Comparison of ENCODE assay signal across 22 cellular contexts in genomic region chr6:4383910-4384637, GRCh38.
DNase-seq lines count a peak whose midpoint lies in the region; TF ChIP-seq lines count a peak whose summit lies in the region.
"Had no signal": no experiment of that assay in that cellular context is flagged by ENCODE, and none has a peak within 500 bp of the region (broad histone marks: within the 10 kb centered on the region; RNA-seq: fewer than 3 reads in every experiment).

No MANE protein-coding gene starts in this region.

- H3K9me3 ChIP-seq in mammary epithelial cell (replicated peaks; ENCODE audit: insufficient read depth, low read length) (peaks cover 21% of the 10 kb centered on the region), SK-N-SH (no peaks in the 10 kb centered on the region)

- intact Hi-C loops in mammary epithelial cell (cut with micrococcal nuclease) = no loop called here

- H3K27ac ChIP-seq in mammary epithelial cell (ENCODE audit: insufficient read depth, low read depth, low read length) (no peak overlapping the region), SK-N-SH (ENCODE audit: low read depth in 2 of 2, low read length in 1 of 2) (no peak overlapping the region)
- H3K27ac ChIP-seq: 22Rv1, brain microvascular endothelial cell, esophagus muscularis mucosa had no signal

- no peaks in the 10 kb centered on the region for H3K4me1 ChIP-seq in mammary epithelial cell (ENCODE audit: insufficient read depth, low read length)
- H3K4me1 ChIP-seq in SK-N-SH (ENCODE audit: control insufficient read depth in 1 of 2, insufficient read depth in 2 of 2, low read depth in 1 of 2, low read length in 1 of 2) = no peaks in the 10 kb centered on the region

- TF ChIP-seq EP300 in SK-N-SH (IDR thresholded peaks at IDR 0.05; ENCODE audit: borderline replicate concordance in 1 of 2, low read depth in 1 of 2, low read length in 1 of 2) = no peak

- in situ Hi-C loops in KBM-7 (cut with MboI; ENCODE audit: low pct_unique_long_range_greater_than_20kb, low sequenced_read_pairs) = no loop called here
- in situ Hi-C loops in mammary epithelial cell (cut with MboI; ENCODE audit: low sequenced_read_pairs in 2 of 2) = no loop called here

- H3K4me2 ChIP-seq in mammary epithelial cell (ENCODE audit: insufficient read depth, low read depth, low read length) (no peak overlapping the region), SK-N-SH (no peak overlapping the region)

- WGBS in mammary epithelial cell (ENCODE audit: low coverage, missing lambda C conversion rate) = 81% methylated on average over 11 of the region's 11 CpGs
- WGBS in SK-N-SH (ENCODE audit: low lambda C conversion rate) = 55% methylated on average over 11 of the region's 11 CpGs

- H3K79me2 ChIP-seq in mammary epithelial cell (ENCODE audit: insufficient read depth, low read length) (no peaks in the 10 kb centered on the region), SK-N-SH (ENCODE audit: insufficient read depth) (no peaks in the 10 kb centered on the region)

- no peaks in the 10 kb centered on the region for H3K27me3 ChIP-seq in mammary epithelial cell (ENCODE audit: insufficient read depth, low read length)
- H3K27me3 ChIP-seq in SK-N-SH (ENCODE audit: insufficient read depth) = no peaks in the 10 kb centered on the region; the same call in 1 of the 2 replicates
- H3K27me3 ChIP-seq: brain microvascular endothelial cell, esophagus muscularis mucosa had no signal

- H3K4me3 ChIP-seq in mammary epithelial cell (replicated peaks in 1 of 3; ENCODE audit: insufficient read depth in 1 of 3, low read depth in 2 of 3, low read length in 3 of 3) (no peak overlapping the region), SK-N-SH (ENCODE audit: low read depth in 2 of 2, low read length in 1 of 2) (no peak overlapping the region)
- H3K4me3 ChIP-seq: esophagus muscularis mucosa had no signal

- POLR2A ChIA-PET in SK-N-SH (lab: Yijun Ruan, JAX) = no interaction called here

- H2AFZ ChIP-seq in mammary epithelial cell (ENCODE audit: low read depth, low read length) (no peak overlapping the region), SK-N-SH (ENCODE audit: low read depth) (no peak overlapping the region)

- no peak overlapping the region for H3K9ac ChIP-seq in mammary epithelial cell (ENCODE audit: insufficient read depth, low read length)
- no peak overlapping the region for H3K9ac ChIP-seq in SK-N-SH

- no peak for TF ChIP-seq CTCF in mammary epithelial cell (conservative IDR thresholded peaks at IDR 0.05 in 1 of 2, IDR thresholded peaks at IDR 0.05 in 1 of 2; ENCODE audit: extremely low read depth in 1 of 2, insufficient read depth in 1 of 2, low read depth in 1 of 2, low read length in 2 of 2)
- no peak for TF ChIP-seq CTCF in SK-N-SH (IDR thresholded peaks at IDR 0.05)

- dilution Hi-C loops in mammary epithelial cell (cut with HindIII; ENCODE audit: low sequenced_read_pairs) = no loop called here

- no peaks in the 10 kb centered on the region for H3K9me2 ChIP-seq in SK-N-SH

- BruUV-seq in mammary epithelial cell (replicated peaks; lab: Mats Ljungman, UMichigan) = no TSS peak

- TF ChIP-seq RAD21 in SK-N-SH (IDR thresholded peaks at IDR 0.05; ENCODE audit: low read length) = no peak

- DNase-seq in DMS 273 (lab: John Stamatoyannopoulos, UW; ENCODE audit: unreplicated experiment) (peak; percentile 9), DMS 273 treated with DMSO at 0.1 percent for 48 hours (lab: John Stamatoyannopoulos, UW) (no peak), KBM-7 (peak; percentile 48), mammary epithelial cell (peak; percentile 29), islet precursor cell (peak; percentile 90), NCI-H128 (lab: John Stamatoyannopoulos, UW; ENCODE audit: unreplicated experiment) (no peak), epidermal melanocyte (ENCODE audit: insufficient read length, low spot score) (no peak), SK-N-SH (no peak)
- DNase-seq: activated CD4-positive, alpha-beta T cell treated with anti-CD3 and anti-CD28 coated beads, Interleukin-2, amount 50 U/mL, for 48 hours; activated naive CD4-positive, alpha-beta T cell treated with anti-CD3 and anti-CD28 coated beads for 36 hours; amniotic stem cell; brain microvascular endothelial cell; effector CD8-positive, alpha-beta T cell; foreskin melanocyte; GOT3; NCI-H187; NCI-H2227 treated with DMSO at 0.1 percent for 48 hours; NCI-H69; nucleus accumbens; T-helper 1 cell had no signal

- H3F3A ChIP-seq in SK-N-SH (replicated peaks; ENCODE audit: insufficient read depth) = no peaks in the 10 kb centered on the region

- no peaks in the 10 kb centered on the region for H3K36me3 ChIP-seq in mammary epithelial cell (ENCODE audit: insufficient read depth, low read length)
- H3K36me3 ChIP-seq in SK-N-SH (replicated peaks in 1 of 2; ENCODE audit: control insufficient read depth in 1 of 2, insufficient read depth in 2 of 2, low read length in 1 of 2) = no peaks in the 10 kb centered on the region
- H3K36me3 ChIP-seq: brain microvascular endothelial cell, esophagus muscularis mucosa had no signal

- H4K20me1 ChIP-seq in mammary epithelial cell (ENCODE audit: insufficient read depth, low read length) (no peaks in the 10 kb centered on the region), SK-N-SH (ENCODE audit: insufficient read depth) (no peaks in the 10 kb centered on the region)

- CTCF ChIA-PET in mammary epithelial cell (lab: Charles Lee; ENCODE audit: low non-redundant PET) (no interaction called here), SK-N-SH (lab: Yijun Ruan, JAX) (no interaction called here)

TF ChIP-seq in SK-N-SH, 30 proteins besides CTCF, POLR2A, EP300 and RAD21:
- TF ChIP-seq NFIC (IDR thresholded peaks at IDR 0.05; ENCODE audit: borderline replicate concordance) = no peak
- no peak for TF ChIP-seq NRF1 (IDR thresholded peaks at IDR 0.05; ENCODE audit: low read depth, low read length)
- TF ChIP-seq PBX3 (IDR thresholded peaks at IDR 0.05) = no peak
- TF ChIP-seq RXRA (IDR thresholded peaks at IDR 0.05; ENCODE audit: borderline replicate concordance, low read depth) = no peak
- no peak for TF ChIP-seq RCOR1 (IDR thresholded peaks at IDR 0.05; ENCODE audit: low read length)
- TF ChIP-seq YY1 (IDR thresholded peaks at IDR 0.05; ENCODE audit: low read depth) = no peak
- no peak for TF ChIP-seq MEF2A (IDR thresholded peaks at IDR 0.05; ENCODE audit: borderline replicate concordance, low read depth)
- TF ChIP-seq ELF1 (IDR thresholded peaks at IDR 0.05) = no peak
- TF ChIP-seq CHD2 (IDR thresholded peaks at IDR 0.05; ENCODE audit: low read length, partially characterized antibody) = no peak
- no peak for TF ChIP-seq FOSL2 (IDR thresholded peaks at IDR 0.05; ENCODE audit: borderline replicate concordance, low read depth)
- no peak for TF ChIP-seq RFX5 (IDR thresholded peaks at IDR 0.05; ENCODE audit: low read length)
- no peak for TF ChIP-seq IRF3 (IDR thresholded peaks at IDR 0.05; ENCODE audit: low read depth, low read length)
- no peak for TF ChIP-seq SMC3 (IDR thresholded peaks at IDR 0.05; ENCODE audit: low read depth, low read length)
- no peak for TF ChIP-seq USF1 (IDR thresholded peaks at IDR 0.05; ENCODE audit: borderline replicate concordance, low read depth)
- TF ChIP-seq MAX (IDR thresholded peaks at IDR 0.05; ENCODE audit: low read depth) = no peak
- no peak for TF ChIP-seq GABPA (IDR thresholded peaks at IDR 0.05; ENCODE audit: low read depth)
- TF ChIP-seq MXI1 (IDR thresholded peaks at IDR 0.05; ENCODE audit: low read depth, low read length) = no peak
- no peak for TF ChIP-seq FOXM1 (IDR thresholded peaks at IDR 0.05; ENCODE audit: low read depth)

Comparison
In these comparisons a context has a peak if more than half of its experiments do, and no peak if none do; other contexts are left out.
1. DNase-seq: peak in DMS 273 (single experiment), KBM-7 (single experiment), mammary epithelial cell (single experiment) and islet precursor cell (single experiment); none in DMS 273 treated with DMSO at 0.1 percent for 48 hours (single experiment), NCI-H128 (single experiment), epidermal melanocyte (single experiment) and SK-N-SH (single experiment).